In genomic region chr11:15190611-15191010, GRCh38 we compare ENCODE assay signal across 27 cellular contexts.
"Had no signal": no experiment of that assay in that cellular context is flagged by ENCODE, and none has a peak within 500 bp of the region (broad histone marks: within the 10 kb centered on the region; RNA-seq: fewer than 3 reads in every experiment).

No MANE protein-coding gene starts in this region.

- H3K9ac ChIP-seq: neural progenitor cell, parathyroid adenoma had no signal

- DNase-seq: occipital lobe; ovary; posterior cingulate gyrus; psoas muscle; right cardiac atrium; right lobe of liver; sigmoid colon; small intestine; stimulated activated CD4-positive, alpha-beta T cell treated with anti-CD3 and anti-CD28 coated beads, Interleukin-15, amount 100 ng/mL, for 24 hours; stimulated activated CD4-positive, alpha-beta T cell treated with anti-CD3 and anti-CD28 coated beads, Interleukin-2, amount 100 ng/mL, for 24 hours; stimulated activated CD4-positive, alpha-beta T cell treated with anti-CD3 and anti-CD28 coated beads, Interleukin-2, amount 100 ng/mL, for 48 hours; stimulated activated CD4-positive, alpha-beta T cell treated with anti-CD3 and anti-CD28 coated beads, Interleukin-4, amount 100 ng/mL, for 24 hours; stimulated activated naive B cell treated with anti-CD40 and anti-IgM and Interleukin-4, amounts not matched to agents 10 μg/mL and 1 μg/mL and 100 μg/mL, for 72 hours; stimulated activated naive CD4-positive, alpha-beta T cell treated with Interleukin-2 at 50 U/mL for 16 hours; stomach; thyroid gland; trophoblast cell had no signal

- ATAC-seq: psoas muscle; right cardiac atrium; right lobe of liver; stimulated activated effector memory CD8-positive, alpha-beta T cell treated with anti-CD3 and anti-CD28 coated beads, Interleukin-12 subunit alpha, Interleukin-12 subunit beta, amount 100 ng/mL, for 72 hours; stimulated activated naive B cell treated with anti-CD40 and anti-IgM and Interleukin-4, amounts not matched to agents 10 μg/mL and 1 μg/mL and 100 μg/mL, for 72 hours had no signal

- H3K4me3 ChIP-seq: neural progenitor cell, ovary, psoas muscle, right lobe of liver, sigmoid colon, stomach, thoracic aorta, thyroid gland, tibial nerve, upper lobe of left lung, vagina had no signal

- H3K27ac Mint-ChIP-seq: nephron; neural progenitor cell; progenitor cell of endocrine pancreas; stimulated activated effector memory CD8-positive, alpha-beta T cell treated with anti-CD3 and anti-CD28 coated beads, Interleukin-12 subunit alpha, Interleukin-12 subunit beta, amount 100 ng/mL, for 72 hours; stimulated activated naive B cell treated with anti-CD40 and anti-IgM and Interleukin-4, amounts not matched to agents 10 μg/mL and 1 μg/mL and 100 μg/mL, for 72 hours; stimulated activated naive CD8-positive, alpha-beta T cell treated with anti-CD3 and anti-CD28 coated beads, Interleukin-15, Interleukin-2, amounts not matched to agents 100 ng/mL and 50 ng/mL, for 24 hours had no signal

- H3K4me2 ChIP-seq: neural progenitor cell had no signal

- H3K9me3 ChIP-seq: ovary, psoas muscle, right lobe of liver, sigmoid colon, thoracic aorta, thyroid gland, upper lobe of left lung, vagina had no signal

- H3K4me3 Mint-ChIP-seq: nephron; neural progenitor cell; stimulated activated effector memory CD8-positive, alpha-beta T cell treated with anti-CD3 and anti-CD28 coated beads, Interleukin-12 subunit alpha, Interleukin-12 subunit beta, amount 100 ng/mL, for 72 hours; stimulated activated naive B cell treated with anti-CD40 and anti-IgM and Interleukin-4, amounts not matched to agents 10 μg/mL and 1 μg/mL and 100 μg/mL, for 72 hours; stimulated activated naive CD8-positive, alpha-beta T cell treated with anti-CD3 and anti-CD28 coated beads, Interleukin-15, Interleukin-2, amounts not matched to agents 100 ng/mL and 50 ng/mL, for 24 hours had no signal

- H3K36me3 Mint-ChIP-seq: neural progenitor cell; stimulated activated effector memory CD8-positive, alpha-beta T cell treated with anti-CD3 and anti-CD28 coated beads, Interleukin-12 subunit alpha, Interleukin-12 subunit beta, amount 100 ng/mL, for 72 hours; stimulated activated naive B cell treated with anti-CD40 and anti-IgM and Interleukin-4, amounts not matched to agents 10 μg/mL and 1 μg/mL and 100 μg/mL, for 72 hours had no signal

- H3K9me3 Mint-ChIP-seq: nephron; neural progenitor cell; stimulated activated effector memory CD8-positive, alpha-beta T cell treated with anti-CD3 and anti-CD28 coated beads, Interleukin-12 subunit alpha, Interleukin-12 subunit beta, amount 100 ng/mL, for 72 hours; stimulated activated naive B cell treated with anti-CD40 and anti-IgM and Interleukin-4, amounts not matched to agents 10 μg/mL and 1 μg/mL and 100 μg/mL, for 72 hours; stimulated activated naive CD8-positive, alpha-beta T cell treated with anti-CD3 and anti-CD28 coated beads, Interleukin-15, Interleukin-2, amounts not matched to agents 100 ng/mL and 50 ng/mL, for 24 hours had no signal

- H3K4me1 ChIP-seq: neural progenitor cell, parathyroid adenoma, psoas muscle, thyroid gland, upper lobe of left lung, vagina had no signal

- H3K27ac ChIP-seq: neural progenitor cell, ovary, parathyroid adenoma, psoas muscle, right lobe of liver, sigmoid colon, stomach, thoracic aorta, thyroid gland, tibial nerve, upper lobe of left lung, vagina had no signal

- H3K36me3 ChIP-seq: neural progenitor cell, ovary, right lobe of liver, sigmoid colon, stomach, thoracic aorta, thyroid gland, upper lobe of left lung, vagina had no signal

- H2AFZ ChIP-seq: neural progenitor cell, parathyroid adenoma had no signal

- H3K27me3 ChIP-seq: neural progenitor cell, ovary, right lobe of liver, sigmoid colon, stomach, thyroid gland, tibial nerve, upper lobe of left lung, vagina had no signal

- H3K4me1 Mint-ChIP-seq: stimulated activated effector memory CD8-positive, alpha-beta T cell treated with anti-CD3 and anti-CD28 coated beads, Interleukin-12 subunit alpha, Interleukin-12 subunit beta, amount 100 ng/mL, for 72 hours; stimulated activated naive B cell treated with anti-CD40 and anti-IgM and Interleukin-4, amounts not matched to agents 10 μg/mL and 1 μg/mL and 100 μg/mL, for 72 hours had no signal
